In the genomic region with DNA sequence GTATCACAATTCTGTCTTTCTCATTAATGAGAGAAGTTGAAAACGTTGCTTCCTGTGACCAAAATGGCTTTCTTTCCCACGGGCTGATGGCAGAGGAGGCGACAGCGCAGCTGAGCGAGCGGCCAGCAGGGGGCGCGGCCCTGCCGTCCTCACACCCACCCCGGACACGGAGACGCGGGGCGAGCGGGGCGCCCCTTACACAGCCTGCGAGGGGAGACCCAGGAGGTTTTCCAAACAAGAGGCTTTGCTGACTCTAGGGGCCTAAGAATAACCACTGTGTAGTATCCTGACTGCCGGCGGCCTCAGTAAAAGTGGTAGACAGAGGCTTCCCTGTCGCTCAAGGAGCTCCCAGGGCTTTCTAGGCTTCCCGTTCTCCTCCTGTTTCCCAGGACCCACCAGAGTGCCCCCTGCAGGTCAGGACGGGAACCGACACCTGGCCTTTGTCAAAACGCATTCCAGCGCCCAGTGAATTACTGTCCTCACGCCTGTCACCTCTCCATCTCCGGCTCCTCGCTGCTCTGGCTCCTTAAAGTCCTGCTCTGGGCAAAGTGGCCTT, we compare ENCODE assay signal across 8 cellular contexts. TPM values are rescaled to one million over a fixed set of nuclear protein-coding genes. Genes with fewer than 3 reads are reported as not detected.
DNase-seq lines count a peak whose midpoint lies in the region; ATAC-seq, FAIRE-seq and TF ChIP-seq lines count a peak whose summit lies in the region.

No MANE protein-coding gene starts in this region.

- TF ChIP-seq POLR2A in breast epithelium (IDR thresholded peaks at IDR 0.05), result no peak

- no peak for FAIRE-seq in small intestine (lab: Jason Lieb, UNC)

- H3K9me3 ChIP-seq in breast epithelium, result no peaks in the 10 kb centered on the region
- H3K9me3 ChIP-seq in small intestine (ENCODE audit: control insufficient read depth, low read depth), result no peaks in the 10 kb centered on the region

- WGBS in small intestine, 3 donors, result 0 to 1% (median 1%) methylated on average over 28 of the region's 28 CpGs

- intact Hi-C loops in breast epithelium (cut with DNase I; ENCODE audit: low total_unique reads), result no loop called here

- peak; percentile 98 for ATAC-seq in GM18511 (IDR thresholded peaks at IDR 0.05; ENCODE audit: unreplicated experiment)
- ATAC-seq in HG03045 (IDR thresholded peaks at IDR 0.05; ENCODE audit: unreplicated experiment), result peak; percentile 99

- H3K4me3 ChIP-seq in breast epithelium (peak overlapping the region; percentile 40 to 75 (median 52)), small intestine (ENCODE audit: low read depth in 1 of 2, low read length in 2 of 2) (peak overlapping the region in 1 of 2 donors; percentile 55)

- DNase-seq in NCI-H2107 treated with DMSO at 0.1 percent for 48 hours (lab: John Stamatoyannopoulos, UW; ENCODE audit: unreplicated experiment), result peak; percentile 45
- DNase-seq in breast epithelium (ENCODE audit: low spot score in 2 of 2), result peak; percentile 79 to 89
- DNase-seq in iPS-NIHi7 (ENCODE audit: extremely low spot score), result peak; percentile 83
- peak; percentile 92 for DNase-seq in small intestine

- H3K36me3 ChIP-seq in breast epithelium (no peaks in the 10 kb centered on the region), small intestine (ENCODE audit: control insufficient read depth in 2 of 2, insufficient read depth in 2 of 2, low read length in 2 of 2) (no peaks in the 10 kb centered on the region)

- H3K27ac ChIP-seq in 22Rv1 (no peak overlapping the region), VCaP (peak overlapping the region; percentile 68), breast epithelium (peak overlapping the region; percentile 83 to 88), small intestine (ENCODE audit: low read depth in 1 of 2, low read length in 1 of 2) (peak overlapping the region in 1 of 2 donors; percentile 76)

- H3K4me1 ChIP-seq in breast epithelium (no peaks in the 10 kb centered on the region), small intestine (ENCODE audit: control insufficient read depth in 2 of 2, insufficient read depth in 1 of 2, low read depth in 1 of 2, low read length in 1 of 2) (no peaks in the 10 kb centered on the region)

- H3K27me3 ChIP-seq in breast epithelium, result no peaks in the 10 kb centered on the region
- no peaks in the 10 kb centered on the region for H3K27me3 ChIP-seq in small intestine (ENCODE audit: control insufficient read depth in 2 of 2, insufficient read depth in 2 of 2, low read length in 2 of 2)

- peak; percentile 100 for TF ChIP-seq CTCF in 22Rv1 (IDR thresholded peaks at IDR 0.05)
- peak; percentile 100 for TF ChIP-seq CTCF in VCaP (conservative IDR thresholded peaks at IDR 0.05)
- peak; percentile 96 to 97 (median 97) for TF ChIP-seq CTCF in breast epithelium (IDR thresholded peaks at IDR 0.05)

RNA-seq across cellular contexts. Expression of gene FGF1, which starts 27.3 kb away (rescaled TPM):
- 10 to 100 TPM in 1 of 3 donors, 1 to 10 TPM in 1, under 1 TPM in 1; 0.32 to 20.3 (median 6.6) TPM for total RNA-seq in breast epithelium
- polyA plus RNA-seq in small intestine, result 1 to 10 TPM in 1 of 3 donors, under 1 TPM in 1, not detected in 1; 0.27 to 2.8 TPM

RNA-seq across cellular contexts. Expression of gene ARHGAP26, which starts 56.9 kb away (rescaled TPM):
- 10 to 100 TPM; 33.1 to 89.0 (median 56.4) TPM for total RNA-seq in breast epithelium
- polyA plus RNA-seq in small intestine, result 10 to 100 TPM in 2 of 3 donors, 1 to 10 TPM in 1; 7.6 to 12.3 (median 10.7) TPM
